In genomic region chr19:32675720-32676185, GRCh38 we compare ENCODE assay signal across 8 cellular contexts. TPM values are rescaled to one million over a fixed set of nuclear protein-coding genes. Genes with fewer than 3 reads are reported as not detected.
DNase-seq lines count a peak whose midpoint lies in the region; ATAC-seq, FAIRE-seq and TF ChIP-seq lines count a peak whose summit lies in the region.

Gene RGS9BP, plus strand, starts transcription at chr19:32675848. Its CDS starts 416 bp downstream, at chr19:32676264.

- H3K27ac ChIP-seq in BLaER1 treated with 17β-estradiol and CSF1 and Interleukin-3, amounts not matched to agents 10 nM and 100 nM, result peak within 1 kb of the TSS; percentile 57 to 85 (median 77); a peak in 21 of 22 replicates
- no peak within 1 kb of the TSS for H3K27ac ChIP-seq in WERI-Rb-1
- H3K27ac ChIP-seq in keratinocyte (ENCODE audit: control insufficient read depth, insufficient read depth, low read length), result peak within 1 kb of the TSS; percentile 63

- peaks cover 0 to 5% (median 0%) of the 10 kb centered on the region in 11 experiments; a peak in 4 of 22 replicates for H3K36me3 ChIP-seq in BLaER1 treated with 17β-estradiol and CSF1 and Interleukin-3, amounts not matched to agents 10 nM and 100 nM
- H3K36me3 ChIP-seq in WERI-Rb-1, result no peaks in the 10 kb centered on the region
- peaks cover 0 to 6% of the 10 kb centered on the region in 2 experiments for H3K36me3 ChIP-seq in keratinocyte (ENCODE audit: control insufficient read depth in 2 of 2, extremely low read depth in 1 of 2, insufficient read depth in 2 of 2, low read length in 2 of 2)

- H3K27me3 ChIP-seq in BLaER1 treated with 17β-estradiol and CSF1 and Interleukin-3, amounts not matched to agents 10 nM and 100 nM, result peaks cover 21 to 29% (median 23%) of the 10 kb centered on the region in 11 experiments
- H3K27me3 ChIP-seq in WERI-Rb-1 (ENCODE audit: insufficient read depth, low read depth, severe bottlenecking), result peaks cover 16% of the 10 kb centered on the region
- peaks cover 23% of the 10 kb centered on the region for H3K27me3 ChIP-seq in keratinocyte (ENCODE audit: control insufficient read depth, extremely low read depth, insufficient read depth, low read length)

- H4K20me1 ChIP-seq in BLaER1 treated with 17β-estradiol and CSF1 and Interleukin-3, amounts not matched to agents 10 nM and 100 nM, result peaks cover 37 to 56% (median 41%) of the 10 kb centered on the region in 11 experiments
- peaks cover 12% of the 10 kb centered on the region for H4K20me1 ChIP-seq in keratinocyte (ENCODE audit: control insufficient read depth, extremely low read depth, insufficient read depth, low read length)

- TF ChIP-seq CTCF in WERI-Rb-1 (IDR thresholded peaks at IDR 0.05; ENCODE audit: low read depth, low read length), result no peak
- TF ChIP-seq CTCF in keratinocyte (optimal IDR thresholded peaks at IDR 0.05 in 1 of 3, IDR thresholded peaks at IDR 0.05 in 1 of 3, conservative IDR thresholded peaks at IDR 0.05 in 1 of 3; ENCODE audit: extremely low read depth in 1 of 3, insufficient read depth in 2 of 3, low read length in 3 of 3), result no peak

- H3K9ac ChIP-seq in BLaER1 treated with 17β-estradiol and CSF1 and Interleukin-3, amounts not matched to agents 10 nM and 100 nM, result peak within 1 kb of the TSS; percentile 77 to 87 (median 85)
- peak within 1 kb of the TSS; percentile 83 for H3K9ac ChIP-seq in keratinocyte (ENCODE audit: control insufficient read depth, extremely low read depth, insufficient read depth, low read length)

- H2AFZ ChIP-seq in keratinocyte (ENCODE audit: control insufficient read depth, low read length), result peak within 1 kb of the TSS; percentile 96

- H3K9me1 ChIP-seq in keratinocyte (ENCODE audit: control insufficient read depth, extremely low read depth, insufficient read depth, low read length), result peaks cover 4% of the 10 kb centered on the region

- peaks cover 42% of the 10 kb centered on the region for H3K79me2 ChIP-seq in keratinocyte (ENCODE audit: control insufficient read depth, insufficient read depth, low read length)

- FAIRE-seq in keratinocyte (lab: Jason Lieb, UNC), result no peak

- H3K4me1 ChIP-seq in BLaER1 treated with 17β-estradiol and CSF1 and Interleukin-3, amounts not matched to agents 10 nM and 100 nM, result peaks cover 32 to 56% (median 48%) of the 10 kb centered on the region in 10 experiments
- H3K4me1 ChIP-seq in keratinocyte (ENCODE audit: control insufficient read depth, extremely low read depth, insufficient read depth, low read length), result peaks cover 7% of the 10 kb centered on the region

- dilution Hi-C loops in keratinocyte (cut with MboI; ENCODE audit: extremely low pct_ligation_motif_present, low sequenced_read_pairs), result no loop called here

- peak; percentile 32 for ATAC-seq in GM21786 (IDR thresholded peaks at IDR 0.05; ENCODE audit: unreplicated experiment)

- peak within 1 kb of the TSS; percentile 87 to 98 (median 92) for H3K4me3 ChIP-seq in BLaER1 treated with 17β-estradiol and CSF1 and Interleukin-3, amounts not matched to agents 10 nM and 100 nM
- H3K4me3 ChIP-seq in WERI-Rb-1 (ENCODE audit: low read depth, low read length), result peak within 1 kb of the TSS; percentile 64
- peak within 1 kb of the TSS; percentile 80 to 85 (median 84) for H3K4me3 ChIP-seq in keratinocyte (ENCODE audit: control insufficient read depth in 2 of 3, extremely low read depth in 1 of 3, insufficient read depth in 2 of 3, low read depth in 1 of 3, low read length in 3 of 3)

- no peaks in the 10 kb centered on the region for H3K9me3 ChIP-seq in BLaER1 treated with 17β-estradiol and CSF1 and Interleukin-3, amounts not matched to agents 10 nM and 100 nM (replicated peaks in 1 of 11)
- H3K9me3 ChIP-seq in WERI-Rb-1 (ENCODE audit: severe bottlenecking) (no peaks in the 10 kb centered on the region), keratinocyte (ENCODE audit: control insufficient read depth, low read depth, low read length) (no peaks in the 10 kb centered on the region)

- DNase-seq in NCI-H1930 (lab: John Stamatoyannopoulos, UW) (peak; percentile 55 to 72), WERI-Rb-1 (peak; percentile 73), keratinocyte (ENCODE audit: low read depth, low spot score) (no peak), ecto neural progenitor cell (ENCODE audit: low spot score) (no peak)
- peak; percentile 52 for DNase-seq in central memory CD4-positive, alpha-beta T cell
- peak; percentile 60 for DNase-seq in stimulated activated CD4-positive, alpha-beta T cell treated with anti-CD3 and anti-CD28 coated beads, Interleukin-12 subunit alpha, Interleukin-12 subunit beta, amount 100 ng/mL, for 4 hours

- H3K4me2 ChIP-seq in BLaER1 treated with 17β-estradiol and CSF1 and Interleukin-3, amounts not matched to agents 10 nM and 100 nM, result peak within 1 kb of the TSS; percentile 95 to 100 (median 98)
- H3K4me2 ChIP-seq in keratinocyte (ENCODE audit: control insufficient read depth, extremely low read depth, insufficient read depth, low read depth, low read length), result peak within 1 kb of the TSS; percentile 92

RNA-seq across cellular contexts. Expression of gene RGS9BP, which starts in this region (rescaled TPM):
- polyA plus RNA-seq in keratinocyte, result 0.01 to 0.05 TPM (median 0.03 TPM) in 3 replicates
- polyA plus RNA-seq in keratinocyte (2011; ENCODE audit: low read depth), result not detected
- 0.03 TPM in 1 of 2 replicates, not detected in the other for polyA plus RNA-seq in keratinocyte (2011; cell fraction: cytosol; rRNA removed)
- 0.04 and 0.05 TPM in 2 replicates for polyA plus RNA-seq in keratinocyte (2011; cell fraction: nucleus; rRNA removed)
- 0.14 TPM in 1 of 2 replicates, not detected in the other for polyA plus RNA-seq in keratinocyte (2012; ENCODE audit: low replicate concordance)
- 0.07 TPM in 1 of 3 replicates, not detected in the others for polyA minus RNA-seq in keratinocyte
- not detected for polyA minus RNA-seq in keratinocyte (2011; cell fraction: cytosol; rRNA and poly(A)+ RNA removed)
- polyA minus RNA-seq in keratinocyte (2011; cell fraction: nucleus; rRNA and poly(A)+ RNA removed), result not detected in 2 replicates

Comparison
In these comparisons a context has a peak if more than half of its experiments do, and no peak if none do; other contexts are left out.
1. DNase-seq: peak in NCI-H1930 (2 of 2), WERI-Rb-1 (single experiment), central memory CD4-positive, alpha-beta T cell (single experiment) and stimulated activated CD4-positive, alpha-beta T cell treated with anti-CD3 and anti-CD28 coated beads, Interleukin-12 subunit alpha, Interleukin-12 subunit beta, amount 100 ng/mL, for 4 hours (single experiment); none in keratinocyte (single experiment) and ecto neural progenitor cell (single experiment).
2. Peak in every context shown above with its lines, with median percentiles within 50 percentile points of each other: H3K4me3 ChIP-seq.